ENCODE assay signal across 14 cellular contexts in the genomic region with DNA sequence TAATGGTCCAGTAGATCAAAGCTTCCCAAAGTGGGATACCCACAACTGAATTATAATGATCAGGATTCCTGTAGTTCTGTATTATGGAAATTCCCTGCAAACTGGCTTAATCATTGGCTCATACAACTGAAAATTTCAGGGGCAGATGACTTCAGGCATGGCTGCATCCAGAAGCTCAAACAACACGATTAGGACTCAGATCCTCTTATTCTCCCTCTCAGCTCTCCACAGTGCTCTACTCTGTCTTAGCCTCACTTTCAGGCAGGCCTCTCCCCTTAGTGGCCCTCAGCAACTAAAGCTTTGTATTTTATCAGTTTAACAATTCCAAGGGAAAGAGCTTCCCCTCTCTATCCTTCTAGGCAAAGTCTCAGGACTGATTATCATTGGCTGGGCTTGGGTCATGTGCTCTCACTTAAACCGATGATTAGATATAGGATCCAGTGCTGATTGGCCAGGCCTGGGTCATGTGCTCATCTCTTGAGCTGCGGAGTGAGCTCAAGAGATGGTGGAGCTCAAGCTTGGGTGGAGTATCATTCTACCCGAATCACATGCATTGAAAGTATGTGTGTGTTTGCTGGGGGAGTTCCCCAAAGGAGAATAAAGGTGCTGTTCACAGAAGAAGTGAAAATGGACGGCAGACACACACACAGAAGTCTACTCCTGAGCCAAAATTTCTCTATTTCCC. TPM values are rescaled to one million over a fixed set of nuclear protein-coding genes. Genes with fewer than 3 reads are reported as not detected.
A peak's percentile ranks its signal among the peaks of the same experiment; 100 is the strongest.
DNase-seq lines count a peak whose midpoint lies in the region; ATAC-seq lines count a peak whose summit lies in the region.
"Had no signal": no experiment of that assay in that cellular context is flagged by ENCODE, and none has a peak within 500 bp of the region (broad histone marks: within the 10 kb centered on the region; RNA-seq: fewer than 3 reads in every experiment).

No MANE protein-coding gene starts in this region.

- POLR2A ChIA-PET in activated CD8-positive, alpha-beta T cell treated with anti-CD3 and anti-CD28 coated beads, Interleukin-2, amount 10 ng/mL, durations not matched to agents 7 days and 5 days (lab: Charles Lee) = interaction anchor here (0.6 to 3.1 kb wide), 10 partner anchors 10 to 36 kb away, joined by 3 to 18 read pairs (median 4); no protein-coding TSS in a partner anchor

- no peaks in the 10 kb centered on the region for H3K27me3 Mint-ChIP-seq in activated T-cell treated with anti-CD3 and anti-CD28 coated beads, Interleukin-2, amount 50 U/mL, for 4 hours (ENCODE audit: low read depth)
- H3K27me3 Mint-ChIP-seq in activated CD8-positive, alpha-beta T cell treated with anti-CD3 and anti-CD28 coated beads, Interleukin-2, amount 10 ng/mL, durations not matched to agents 7 days and 5 days (ENCODE audit: low read depth) = no peaks in the 10 kb centered on the region

- no peaks in the 10 kb centered on the region for H3K9me3 Mint-ChIP-seq in activated T-cell treated with anti-CD3 and anti-CD28 coated beads, Interleukin-2, amount 50 U/mL, for 4 hours
- H3K9me3 Mint-ChIP-seq in activated CD8-positive, alpha-beta T cell treated with anti-CD3 and anti-CD28 coated beads, Interleukin-2, amount 10 ng/mL, durations not matched to agents 7 days and 5 days (ENCODE audit: insufficient read depth) = no peaks in the 10 kb centered on the region
- no peaks in the 10 kb centered on the region for H3K9me3 Mint-ChIP-seq in stimulated activated effector memory CD8-positive, alpha-beta T cell treated with anti-CD3 and anti-CD28 coated beads, Interleukin-12 subunit alpha, Interleukin-12 subunit beta, amount 100 ng/mL, for 72 hours

- peak; percentile 68 to 73 for ATAC-seq in activated T-cell treated with anti-CD3 and anti-CD28 coated beads, Interleukin-2, amount 50 U/mL, for 4 hours
- ATAC-seq in GM21825 (IDR thresholded peaks at IDR 0.05; ENCODE audit: unreplicated experiment) = peak; percentile 45
- ATAC-seq in activated CD8-positive, alpha-beta T cell treated with anti-CD3 and anti-CD28 coated beads, Interleukin-2, amount 10 ng/mL, durations not matched to agents 7 days and 5 days = no peak
- ATAC-seq in stimulated activated effector memory CD8-positive, alpha-beta T cell treated with anti-CD3 and anti-CD28 coated beads, Interleukin-12 subunit alpha, Interleukin-12 subunit beta, amount 100 ng/mL, for 72 hours = peak; percentile 8
- no peak for ATAC-seq in HG03025 (IDR thresholded peaks at IDR 0.05; ENCODE audit: low FRiP score, unreplicated experiment)
- ATAC-seq in sciatic nerve = no peak

- H3K27ac Mint-ChIP-seq in activated CD8-positive, alpha-beta T cell treated with anti-CD3 and anti-CD28 coated beads, Interleukin-2, amount 10 ng/mL, durations not matched to agents 7 days and 5 days = peak overlapping the region; percentile 31
- H3K27ac Mint-ChIP-seq in stimulated activated effector memory CD8-positive, alpha-beta T cell treated with anti-CD3 and anti-CD28 coated beads, Interleukin-12 subunit alpha, Interleukin-12 subunit beta, amount 100 ng/mL, for 72 hours = peak overlapping the region; percentile 96

- H3K36me3 Mint-ChIP-seq in activated T-cell treated with anti-CD3 and anti-CD28 coated beads, Interleukin-2, amount 50 U/mL, for 4 hours (ENCODE audit: insufficient read depth) = no peaks in the 10 kb centered on the region
- peaks cover 3% of the 10 kb centered on the region for H3K36me3 Mint-ChIP-seq in activated CD8-positive, alpha-beta T cell treated with anti-CD3 and anti-CD28 coated beads, Interleukin-2, amount 10 ng/mL, durations not matched to agents 7 days and 5 days (ENCODE audit: low read depth)
- H3K36me3 Mint-ChIP-seq in stimulated activated effector memory CD8-positive, alpha-beta T cell treated with anti-CD3 and anti-CD28 coated beads, Interleukin-12 subunit alpha, Interleukin-12 subunit beta, amount 100 ng/mL, for 72 hours = peaks cover 18% of the 10 kb centered on the region

- no peak for DNase-seq in activated T-cell treated with anti-CD3 and anti-CD28 coated beads, Interleukin-2, amount 50 U/mL, for 4 hours
- no peak for DNase-seq in activated T-cell treated with anti-CD3 and anti-CD28 coated beads for 4 hours
- no peak for DNase-seq in activated CD8-positive, alpha-beta T cell treated with anti-CD3 and anti-CD28 coated beads, Interleukin-2, amount 10 ng/mL, durations not matched to agents 7 days and 5 days
- DNase-seq in stimulated activated effector memory CD8-positive, alpha-beta T cell treated with anti-CD3 and anti-CD28 coated beads, Interleukin-12 subunit alpha, Interleukin-12 subunit beta, amount 100 ng/mL, for 72 hours (ENCODE audit: low spot score in 2 of 2) = no peak
- DNase-seq in NCI-H128 (lab: John Stamatoyannopoulos, UW; ENCODE audit: unreplicated experiment) = no peak
- no peak for DNase-seq in sciatic nerve (ENCODE audit: low spot score)
- DNase-seq: activated CD4-positive, alpha-beta T cell treated with anti-CD3 and anti-CD28 coated beads, Interleukin-2, amount 50 U/mL, for 48 hours; NCI-H1092; NCI-H526 treated with DMSO at 0.1 percent for 48 hours; SIG-M5 had no signal

- peaks cover 92% of the 10 kb centered on the region for H3K4me1 Mint-ChIP-seq in activated T-cell treated with anti-CD3 and anti-CD28 coated beads, Interleukin-2, amount 50 U/mL, for 4 hours (ENCODE audit: low read depth)
- peaks cover 98% of the 10 kb centered on the region for H3K4me1 Mint-ChIP-seq in activated CD8-positive, alpha-beta T cell treated with anti-CD3 and anti-CD28 coated beads, Interleukin-2, amount 10 ng/mL, durations not matched to agents 7 days and 5 days (ENCODE audit: low read depth)
- H3K4me1 Mint-ChIP-seq in stimulated activated effector memory CD8-positive, alpha-beta T cell treated with anti-CD3 and anti-CD28 coated beads, Interleukin-12 subunit alpha, Interleukin-12 subunit beta, amount 100 ng/mL, for 72 hours = peaks cover 97% of the 10 kb centered on the region

- CTCF ChIA-PET in activated CD8-positive, alpha-beta T cell treated with anti-CD3 and anti-CD28 coated beads, Interleukin-2, amount 10 ng/mL, durations not matched to agents 7 days and 5 days (lab: Charles Lee) = interaction anchor here (0.9 to 7.8 kb wide), 11 partner anchors 9 to 114 kb away, joined by 3 to 48 read pairs (median 5); a partner anchor contains a TSS

- intact Hi-C loops in sciatic nerve (cut with DNase I) = no loop called here

- no peak overlapping the region for H3K4me3 Mint-ChIP-seq in activated T-cell treated with anti-CD3 and anti-CD28 coated beads, Interleukin-2, amount 50 U/mL, for 4 hours
- H3K4me3 Mint-ChIP-seq in activated CD8-positive, alpha-beta T cell treated with anti-CD3 and anti-CD28 coated beads, Interleukin-2, amount 10 ng/mL, durations not matched to agents 7 days and 5 days = no peak overlapping the region
- H3K4me3 Mint-ChIP-seq in stimulated activated effector memory CD8-positive, alpha-beta T cell treated with anti-CD3 and anti-CD28 coated beads, Interleukin-12 subunit alpha, Interleukin-12 subunit beta, amount 100 ng/mL, for 72 hours = peak overlapping the region; percentile 69

RNA-seq across cellular contexts. Expression of a gene that starts 57.9 kb away (rescaled TPM):
- total RNA-seq in activated T-cell treated with anti-CD3 and anti-CD28 coated beads, Interleukin-2, amount 50 U/mL, for 4 hours = 100 to 1,000 TPM; 236 to 264 (median 258) TPM
- total RNA-seq in activated CD8-positive, alpha-beta T cell treated with anti-CD3 and anti-CD28 coated beads, Interleukin-2, amount 10 ng/mL, durations not matched to agents 7 days and 5 days = 100 to 1,000 TPM; 144 to 147 TPM
- 2.0 TPM for total RNA-seq in sciatic nerve
- total RNA-seq: dermis microvascular lymphatic vessel endothelial cell, frontal cortex had no signal

Comparison
In these comparisons a context has a peak if more than half of its experiments do, and no peak if none do; other contexts are left out.
1. ATAC-seq: peak in activated T-cell treated with anti-CD3 and anti-CD28 coated beads, Interleukin-2, amount 50 U/mL, for 4 hours (2 of 2), GM21825 (single experiment) and stimulated activated effector memory CD8-positive, alpha-beta T cell treated with anti-CD3 and anti-CD28 coated beads, Interleukin-12 subunit alpha, Interleukin-12 subunit beta, amount 100 ng/mL, for 72 hours (single experiment); none in activated CD8-positive, alpha-beta T cell treated with anti-CD3 and anti-CD28 coated beads, Interleukin-2, amount 10 ng/mL, durations not matched to agents 7 days and 5 days (single experiment), HG03025 (single experiment) and sciatic nerve (single experiment).
2. RNA of a gene that starts 57.9 kb away (total RNA-seq): 236 to 264 TPM in activated T-cell treated with anti-CD3 and anti-CD28 coated beads, Interleukin-2, amount 50 U/mL, for 4 hours and 144 to 147 TPM in activated CD8-positive, alpha-beta T cell treated with anti-CD3 and anti-CD28 coated beads, Interleukin-2, amount 10 ng/mL, durations not matched to agents 7 days and 5 days; 2.0 TPM in sciatic nerve (single experiment); every median in the first group is over 10 times any median in the second.